Comparison of ENCODE assay signal across 15 cellular contexts in genomic region chr7:96224073-96224472, GRCh38.
DNase-seq lines count a peak whose midpoint lies in the region; ATAC-seq, FAIRE-seq and TF ChIP-seq lines count a peak whose summit lies in the region.
"Had no signal": no experiment of that assay in that cellular context is flagged by ENCODE, and none has a peak within 500 bp of the region (broad histone marks: within the 10 kb centered on the region; RNA-seq: fewer than 3 reads in every experiment).

No MANE protein-coding gene starts in this region.

- ATAC-seq in A549 (no peak; a peak in 1 of 6 replicates), left lobe of liver (peak; percentile 17), HG03439 (IDR thresholded peaks at IDR 0.05; ENCODE audit: unreplicated experiment) (no peak)
- ATAC-seq: CD8-positive, alpha-beta T cell had no signal

- no peak for FAIRE-seq in A549 (lab: Jason Lieb, UNC)
- FAIRE-seq: D721Med, G401.6 had no signal

- POLR2A ChIA-PET in A549 (lab: Yijun Ruan, JAX): no interaction called here

- H3K4me3 ChIP-seq in A549: no peak overlapping the region
- H3K4me3 ChIP-seq: BLaER1 treated with 17β-estradiol and CSF1 and Interleukin-3, amounts not matched to agents 10 nM and 100 nM had no signal

- no peak for TF ChIP-seq CTCF in A549 (IDR thresholded peaks at IDR 0.05)

- DNase-seq in A549 (ENCODE audit: low read depth in 1 of 2, low spot score in 1 of 2): no peak
- no peak for DNase-seq in left lobe of liver (ENCODE audit: low spot score)
- no peak for DNase-seq in substantia nigra (lab: John Stamatoyannopoulos, UW)
- no peak for DNase-seq in AML-193 (lab: John Stamatoyannopoulos, UW)
- DNase-seq: Calu3; CD4-positive, alpha-beta T cell; CD8-positive, alpha-beta T cell; DMS79 treated with DMSO at 0.1 percent for 48 hours had no signal

- 94% methylated on average over 3 of the region's 3 CpGs for WGBS in A549 (ENCODE audit: missing lambda C conversion rate)

- TF ChIP-seq RAD21 in A549 (conservative IDR thresholded peaks at IDR 0.05 in 1 of 2, IDR thresholded peaks at IDR 0.05 in 1 of 2): no peak

- H3K27ac ChIP-seq in A549: no peak overlapping the region
- H3K27ac ChIP-seq in substantia nigra (ENCODE audit: low read depth, low read length, poor library complexity, severe bottlenecking): peak overlapping the region; percentile 21
- H3K27ac ChIP-seq: 22Rv1; BLaER1 treated with 17β-estradiol and CSF1 and Interleukin-3, amounts not matched to agents 10 nM and 100 nM; C4-2B had no signal

- H3K4me2 ChIP-seq in A549: no peak overlapping the region
- H3K4me2 ChIP-seq: BLaER1 treated with 17β-estradiol and CSF1 and Interleukin-3, amounts not matched to agents 10 nM and 100 nM had no signal

- TF ChIP-seq EP300 in A549 (IDR thresholded peaks at IDR 0.05): no peak

- TF ChIP-seq POLR2A in A549 (IDR thresholded peaks at IDR 0.05; ENCODE audit: low read length): no peak

- CTCF ChIA-PET in A549 (lab: Yijun Ruan, JAX): interaction anchor here (0.8 to 1.5 kb wide), 2 partner anchors 18 to 33 kb away, joined by 3 read pairs; no protein-coding TSS in a partner anchor

- no peaks in the 10 kb centered on the region for H3K9me3 ChIP-seq in A549
- H3K9me3 ChIP-seq: Caco-2 had no signal

- peaks cover 9% of the 10 kb centered on the region for H3K4me1 ChIP-seq in A549
- H3K4me1 ChIP-seq: BLaER1 treated with 17β-estradiol and CSF1 and Interleukin-3, amounts not matched to agents 10 nM and 100 nM had no signal

TF ChIP-seq in A549, 52 proteins besides CTCF, POLR2A, EP300 and RAD21:
- TF ChIP-seq CHD4 (IDR thresholded peaks at IDR 0.05; ENCODE audit: borderline replicate concordance): no peak
- TF ChIP-seq, protein P1, sequence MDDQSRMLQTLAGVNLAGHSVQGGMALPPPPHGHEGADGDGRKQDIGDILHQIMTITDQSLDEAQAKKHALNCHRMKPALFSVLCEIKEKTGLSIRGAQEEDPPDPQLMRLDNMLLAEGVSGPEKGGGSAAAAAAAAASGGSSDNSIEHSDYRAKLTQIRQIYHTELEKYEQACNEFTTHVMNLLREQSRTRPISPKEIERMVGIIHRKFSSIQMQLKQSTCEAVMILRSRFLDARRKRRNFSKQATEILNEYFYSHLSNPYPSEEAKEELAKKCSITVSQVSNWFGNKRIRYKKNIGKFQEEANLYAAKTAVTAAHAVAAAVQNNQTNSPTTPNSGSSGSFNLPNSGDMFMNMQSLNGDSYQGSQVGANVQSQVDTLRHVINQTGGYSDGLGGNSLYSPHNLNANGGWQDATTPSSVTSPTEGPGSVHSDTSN (IDR thresholded peaks at IDR 0.05): no peak
- peak; percentile 32 for TF ChIP-seq MAFK (IDR thresholded peaks at IDR 0.05; ENCODE audit: partially characterized antibody)
- no peak for TF ChIP-seq NFE2L2 (conservative IDR thresholded peaks at IDR 0.05; ENCODE audit: low read length)
- TF ChIP-seq, protein P2, sequence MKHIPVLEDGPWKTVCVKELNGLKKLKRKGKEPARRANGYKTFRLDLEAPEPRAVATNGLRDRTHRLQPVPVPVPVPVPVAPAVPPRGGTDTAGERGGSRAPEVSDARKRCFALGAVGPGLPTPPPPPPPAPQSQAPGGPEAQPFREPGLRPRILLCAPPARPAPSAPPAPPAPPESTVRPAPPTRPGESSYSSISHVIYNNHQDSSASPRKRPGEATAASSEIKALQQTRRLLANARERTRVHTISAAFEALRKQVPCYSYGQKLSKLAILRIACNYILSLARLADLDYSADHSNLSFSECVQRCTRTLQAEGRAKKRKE (CRISPR knock-in tag; IDR thresholded peaks at IDR 0.05; ENCODE audit: low read depth): no peak
- TF ChIP-seq GATA3 (IDR thresholded peaks at IDR 0.05; ENCODE audit: borderline replicate concordance): no peak
- no peak for TF ChIP-seq ZFP36 (IDR thresholded peaks at IDR 0.05; ENCODE audit: borderline replicate concordance, partially characterized antibody)
- TF ChIP-seq REST (IDR thresholded peaks at IDR 0.05): no peak
- TF ChIP-seq HEYL (CRISPR knock-in tag; IDR thresholded peaks at IDR 0.05): no peak
